18 cellular contexts compared by ENCODE assay signal in genomic region chr7:75575488-75576112, GRCh38.
DNase-seq lines count a peak whose midpoint lies in the region; TF ChIP-seq lines count a peak whose summit lies in the region.
"Had no signal": no experiment of that assay in that cellular context is flagged by ENCODE, and none has a peak within 500 bp of the region (broad histone marks: within the 10 kb centered on the region; RNA-seq: fewer than 3 reads in every experiment).

No MANE protein-coding gene starts in this region.

- H3K27me3 ChIP-seq in WERI-Rb-1 (ENCODE audit: insufficient read depth, low read depth, severe bottlenecking): no peaks in the 10 kb centered on the region
- H3K27me3 ChIP-seq in colonic mucosa: no peaks in the 10 kb centered on the region
- H3K27me3 ChIP-seq: left lung, stomach had no signal

- H3K9me3 ChIP-seq in WERI-Rb-1 (ENCODE audit: severe bottlenecking): no peaks in the 10 kb centered on the region
- no peaks in the 10 kb centered on the region for H3K9me3 ChIP-seq in colonic mucosa
- H3K9me3 ChIP-seq: Caco-2, left lung, stomach had no signal

- peak; percentile 84 for DNase-seq in AG10803 (ENCODE audit: low read depth)
- DNase-seq in HFF-Myc (ENCODE audit: extremely low read depth, low read depth): peak; percentile 54
- peak; percentile 59 for DNase-seq in WERI-Rb-1
- peak; percentile 30 for DNase-seq in midbrain (lab: John Stamatoyannopoulos, UW)
- DNase-seq in 8988T: no peak
- DNase-seq in stimulated activated CD4-positive, alpha-beta T cell treated with anti-CD3 and anti-CD28 coated beads, Interleukin-4, amount 100 ng/mL, for 1 hour: no peak
- no peak for DNase-seq in colonic mucosa
- DNase-seq in CD1c-positive myeloid dendritic cell (ENCODE audit: extremely low spot score): no peak
- DNase-seq: activated T-cell treated with anti-CD3 and anti-CD28 coated beads, Interleukin-2, amount 50 U/mL, for 72 hours; Caco-2; GDM1; left lung; NCI-H1436; NCI-H2227 treated with DMSO at 0.1 percent for 48 hours; SIG-M5; stimulated activated CD4-positive, alpha-beta T cell treated with anti-CD3 and anti-CD28 coated beads, Interleukin-1b, Interleukin-23, amount 100 ng/mL, for 48 hours; stomach had no signal

- H3K27ac ChIP-seq in WERI-Rb-1 (peak overlapping the region; percentile 55), colonic mucosa (no peak overlapping the region)
- H3K27ac ChIP-seq: epithelial cell of prostate, left lung, stomach had no signal

- intact Hi-C loops in colonic mucosa (cut with DNase I): no loop called here

- no peaks in the 10 kb centered on the region for H3K4me1 ChIP-seq in colonic mucosa
- H3K4me1 ChIP-seq: Caco-2, left lung, stomach had no signal

- no peak overlapping the region for H3K4me3 ChIP-seq in AG10803 (ENCODE audit: low read length)
- no peak overlapping the region for H3K4me3 ChIP-seq in HFF-Myc (replicated peaks; ENCODE audit: low read depth, low read length)
- no peak overlapping the region for H3K4me3 ChIP-seq in WERI-Rb-1 (ENCODE audit: low read depth, low read length)
- no peak overlapping the region for H3K4me3 ChIP-seq in colonic mucosa
- H3K4me3 ChIP-seq: left lung, stomach had no signal

- H3K9ac ChIP-seq in colonic mucosa (ENCODE audit: low read depth in 2 of 2, low read length in 2 of 2): no peak overlapping the region

- H3K36me3 ChIP-seq in WERI-Rb-1: peaks cover 29% of the 10 kb centered on the region
- H3K36me3 ChIP-seq in colonic mucosa: no peaks in the 10 kb centered on the region

- TF ChIP-seq CTCF in AG10803 (conservative IDR thresholded peaks at IDR 0.05; ENCODE audit: low read length): no peak
- TF ChIP-seq CTCF in HFF-Myc (IDR thresholded peaks at IDR 0.05; ENCODE audit: low read depth, low read length, missing control alignments): no peak
- TF ChIP-seq CTCF in WERI-Rb-1 (IDR thresholded peaks at IDR 0.05; ENCODE audit: low read depth, low read length): no peak
- no peak for TF ChIP-seq CTCF in colonic mucosa (IDR thresholded peaks at IDR 0.05)

Comparison
In these comparisons a context has a peak if more than half of its experiments do, and no peak if none do; other contexts are left out.
1. DNase-seq: peak in AG10803 (single experiment), HFF-Myc (single experiment), WERI-Rb-1 (single experiment) and midbrain (single experiment); none in 8988T (single experiment), stimulated activated CD4-positive, alpha-beta T cell treated with anti-CD3 and anti-CD28 coated beads, Interleukin-4, amount 100 ng/mL, for 1 hour (single experiment), colonic mucosa (single experiment) and CD1c-positive myeloid dendritic cell (single experiment).